23 cellular contexts compared by ENCODE assay signal in the genomic region with DNA sequence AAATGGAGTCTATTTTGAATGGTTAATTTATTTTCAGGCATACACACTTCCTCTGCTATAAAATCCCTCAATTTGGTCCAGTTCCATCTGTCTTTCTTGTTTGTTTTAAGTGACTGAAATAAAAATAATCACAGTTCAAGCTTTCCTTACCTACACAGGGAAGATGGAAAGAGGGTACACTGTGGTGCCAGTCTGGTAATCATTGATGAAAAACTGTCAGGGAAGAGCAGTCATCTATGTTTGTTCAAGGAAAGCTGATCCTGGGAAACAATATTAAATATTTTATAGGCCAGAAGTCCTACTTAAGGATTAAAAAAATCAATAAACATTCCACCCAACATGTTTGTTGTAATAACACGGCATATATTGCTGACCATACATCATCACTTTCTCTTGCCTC.
DNase-seq lines count a peak whose midpoint lies in the region; ATAC-seq and TF ChIP-seq lines count a peak whose summit lies in the region.
"Had no signal": no experiment of that assay in that cellular context is flagged by ENCODE, and none has a peak within 500 bp of the region (broad histone marks: within the 10 kb centered on the region; RNA-seq: fewer than 3 reads in every experiment).

No MANE protein-coding gene starts in this region.

- H4K8ac ChIP-seq in trophoblast cell (ENCODE audit: low read depth, low read length), result no peak overlapping the region

- H3K23ac ChIP-seq in trophoblast cell (ENCODE audit: low read length), result no peak overlapping the region

- no peak overlapping the region for H3K27ac ChIP-seq in trophoblast cell (ENCODE audit: low read depth, low read length)
- H3K27ac ChIP-seq: adrenal gland, brain microvascular endothelial cell, esophagus muscularis mucosa, gastrocnemius medialis had no signal

- H3K79me1 ChIP-seq in trophoblast cell (ENCODE audit: low read length), result no peaks in the 10 kb centered on the region

- peak; percentile 64 for DNase-seq in DMS153 treated with DMSO at 0.1 percent for 48 hours (lab: John Stamatoyannopoulos, UW; ENCODE audit: unreplicated experiment)
- DNase-seq in NCI-H146 (lab: John Stamatoyannopoulos, UW), result peak; percentile 84
- DNase-seq in NCI-H748 treated with DMSO at 0.1 percent for 48 hours (lab: John Stamatoyannopoulos, UW), result peak; percentile 67
- DNase-seq in left kidney (ENCODE audit: low read depth, low spot score), result peak; percentile 38
- DNase-seq in MCF 10A (ENCODE audit: unreplicated experiment), result no peak
- no peak for DNase-seq in trophoblast cell
- DNase-seq: activated CD8-positive, alpha-beta T cell treated with anti-CD3 and anti-CD28 coated beads for 36 hours; activated naive CD4-positive, alpha-beta T cell; activated T-cell treated with anti-CD3 and anti-CD28 coated beads, Interleukin-2, amount 50 U/mL, for 1 hour; adrenal gland; brain microvascular endothelial cell; CD4-positive, CD25-positive, alpha-beta regulatory T cell; DMS79 treated with DMSO at 0.1 percent for 48 hours; effector CD8-positive, alpha-beta T cell; gastrocnemius medialis; NCI-H1048; NCI-H446; stimulated activated CD4-positive, alpha-beta T cell treated with anti-CD3 and anti-CD28 coated beads, Interleukin-1b, Interleukin-23, amount 100 ng/mL, for 48 hours; substantia nigra; T1000 had no signal

- no peak overlapping the region for H4K91ac ChIP-seq in trophoblast cell (ENCODE audit: low read depth, low read length)

- TF ChIP-seq CTCF in MCF 10A (IDR thresholded peaks at IDR 0.05; ENCODE audit: unreplicated experiment), result no peak

- no peaks in the 10 kb centered on the region for H3K79me2 ChIP-seq in trophoblast cell (ENCODE audit: control insufficient read depth, insufficient read depth, low read length, poor library complexity)

- no peak overlapping the region for H3K18ac ChIP-seq in trophoblast cell (ENCODE audit: low read length)

- no peaks in the 10 kb centered on the region for H3K27me3 ChIP-seq in trophoblast cell (ENCODE audit: insufficient read depth, low read length)
- H3K27me3 ChIP-seq: adrenal gland, brain microvascular endothelial cell, esophagus muscularis mucosa, gastrocnemius medialis had no signal

- no TSS peak for BruUV-seq in MCF 10A (replicated peaks; lab: Mats Ljungman, UMichigan)

- no CpG with 5 or more reads among the region's 1 CpG for WGBS in trophoblast cell (ENCODE audit: extremely low coverage, insufficient coverage, insufficient read length)

- H3K4me2 ChIP-seq in trophoblast cell (ENCODE audit: low read length), result no peak overlapping the region

- no peak overlapping the region for H2AFZ ChIP-seq in trophoblast cell (ENCODE audit: insufficient read depth, low read length, poor library complexity)

- H3K9me3 Mint-ChIP-seq in MCF 10A (ENCODE audit: unreplicated experiment), result no peaks in the 10 kb centered on the region
- H3K9me3 Mint-ChIP-seq: activated CD8-positive, alpha-beta T cell treated with anti-CD3 and anti-CD28 coated beads for 36 hours; CD4-positive, CD25-positive, alpha-beta regulatory T cell had no signal

- H3K4me1 ChIP-seq in trophoblast cell (ENCODE audit: control insufficient read depth in 1 of 2, insufficient read depth in 2 of 2, low read length in 2 of 2), result no peaks in the 10 kb centered on the region
- H3K4me1 ChIP-seq: adrenal gland, gastrocnemius medialis had no signal

- POLR2A ChIA-PET in MCF 10A (lab: Yijun Ruan, JAX), result no interaction called here

- no peak for ATAC-seq in HG03159 (IDR thresholded peaks at IDR 0.05; ENCODE audit: unreplicated experiment)
- ATAC-seq: activated CD8-positive, alpha-beta T cell treated with anti-CD3 and anti-CD28 coated beads for 36 hours; gastrocnemius medialis; HCT116 had no signal

- H3K4me3 Mint-ChIP-seq in MCF 10A (ENCODE audit: unreplicated experiment), result no peak overlapping the region
- H3K4me3 Mint-ChIP-seq: activated CD8-positive, alpha-beta T cell treated with anti-CD3 and anti-CD28 coated beads for 36 hours; CD4-positive, CD25-positive, alpha-beta regulatory T cell had no signal

- H2BK5ac ChIP-seq in trophoblast cell (ENCODE audit: low read depth, low read length, poor library complexity), result no peak overlapping the region

- H3K36me3 ChIP-seq in trophoblast cell (ENCODE audit: control insufficient read depth in 1 of 2, insufficient read depth in 2 of 2, low read length in 2 of 2), result no peaks in the 10 kb centered on the region
- H3K36me3 ChIP-seq: adrenal gland, brain microvascular endothelial cell, esophagus muscularis mucosa, gastrocnemius medialis had no signal

- no peak overlapping the region for H3K14ac ChIP-seq in trophoblast cell (ENCODE audit: low read length)

- no peaks in the 10 kb centered on the region for H3K36me3 Mint-ChIP-seq in MCF 10A (ENCODE audit: insufficient read depth, unreplicated experiment)
- H3K36me3 Mint-ChIP-seq: CD4-positive, CD25-positive, alpha-beta regulatory T cell had no signal

- CTCF ChIA-PET in MCF 10A (lab: Yijun Ruan, JAX), result interaction anchor here (0.7 to 1.4 kb wide), 4 partner anchors 14 to 1269 kb away, joined by 3 to 5 read pairs (median 4); no protein-coding TSS in a partner anchor

- H4K12ac ChIP-seq in trophoblast cell (ENCODE audit: low read depth, low read length), result no peak overlapping the region

- peaks cover 14% of the 10 kb centered on the region for H3K4me1 Mint-ChIP-seq in MCF 10A (ENCODE audit: insufficient read depth, unreplicated experiment)
- H3K4me1 Mint-ChIP-seq: CD4-positive, CD25-positive, alpha-beta regulatory T cell had no signal

- no peak overlapping the region for H3K4ac ChIP-seq in trophoblast cell (ENCODE audit: low read depth, low read length)

- intact Hi-C loops in MCF 10A (cut with micrococcal nuclease), result no loop called here

- no peak overlapping the region for H2AK5ac ChIP-seq in trophoblast cell (ENCODE audit: low read length)

- H3K4me3 ChIP-seq in trophoblast cell (ENCODE audit: low read depth, low read length), result no peak overlapping the region
- H3K4me3 ChIP-seq: adrenal gland, esophagus muscularis mucosa, gastrocnemius medialis had no signal

- H3K9ac ChIP-seq in trophoblast cell (ENCODE audit: low read length), result no peak overlapping the region

- no peak overlapping the region for H2BK120ac ChIP-seq in trophoblast cell (ENCODE audit: insufficient read depth, low read length, poor library complexity)

- H3K27me3 Mint-ChIP-seq in MCF 10A (ENCODE audit: insufficient read depth, unreplicated experiment), result no peaks in the 10 kb centered on the region

- H2BK12ac ChIP-seq in trophoblast cell (ENCODE audit: low read length), result no peak overlapping the region

- H3K27ac Mint-ChIP-seq in MCF 10A (ENCODE audit: low read depth, unreplicated experiment), result no peak overlapping the region
- H3K27ac Mint-ChIP-seq: activated CD8-positive, alpha-beta T cell treated with anti-CD3 and anti-CD28 coated beads for 36 hours; CD4-positive, CD25-positive, alpha-beta regulatory T cell had no signal

- no peaks in the 10 kb centered on the region for H3K9me3 ChIP-seq in trophoblast cell (ENCODE audit: insufficient read depth, low read depth, low read length)
- H3K9me3 ChIP-seq: adrenal gland, esophagus muscularis mucosa, gastrocnemius medialis had no signal

Comparison
In these comparisons a context has a peak if more than half of its experiments do, and no peak if none do; other contexts are left out.
1. DNase-seq: peak in DMS153 treated with DMSO at 0.1 percent for 48 hours (single experiment), NCI-H146 (single experiment), NCI-H748 treated with DMSO at 0.1 percent for 48 hours (single experiment) and left kidney (single experiment); none in MCF 10A (single experiment) and trophoblast cell (0 of 2).